Comparison of ENCODE assay signal across 25 cellular contexts in genomic region chr19:34888091-34888490, GRCh38.
"Had no signal": no experiment of that assay in that cellular context is flagged by ENCODE, and none has a peak within 500 bp of the region (broad histone marks: within the 10 kb centered on the region; RNA-seq: fewer than 3 reads in every experiment).

No MANE protein-coding gene starts in this region.

- H3K4me3 ChIP-seq: ascending aorta, cardiac muscle cell, colonic mucosa, left ventricle myocardium inferior, lung, neural progenitor cell, right atrium auricular region, transverse colon had no signal

- H3K27me3 ChIP-seq: ascending aorta, cardiac muscle cell, colonic mucosa, right atrium auricular region, transverse colon had no signal

- H3K36me3 Mint-ChIP-seq: activated naive CD4-positive, alpha-beta T cell treated with anti-CD3 and anti-CD28 coated beads, Interleukin-2, amount 10 ng/mL, durations not matched to agents 7 days and 5 days; brain; neural progenitor cell had no signal

- H3K9me3 ChIP-seq: colonic mucosa had no signal

- H3K4me1 ChIP-seq: ascending aorta, colonic mucosa, left ventricle myocardium inferior, neural progenitor cell, parathyroid adenoma, right atrium auricular region, transverse colon had no signal

- H3K36me3 ChIP-seq: ascending aorta, cardiac muscle cell, colonic mucosa, neural progenitor cell, right atrium auricular region, transverse colon had no signal

- H3K4me1 Mint-ChIP-seq: activated naive CD4-positive, alpha-beta T cell treated with anti-CD3 and anti-CD28 coated beads, Interleukin-2, amount 10 ng/mL, durations not matched to agents 7 days and 5 days; activated naive CD8-positive, alpha-beta T cell treated with anti-CD3 and anti-CD28 coated beads, Interleukin-2, amount 10 ng/mL, durations not matched to agents 7 days and 5 days; brain; natural killer cell; neural progenitor cell had no signal

- ATAC-seq: natural killer cell had no signal

- H3K27ac ChIP-seq: ascending aorta, cardiac muscle cell, colonic mucosa, left ventricle myocardium inferior, neural progenitor cell, parathyroid adenoma, right atrium auricular region, transverse colon had no signal

- DNase-seq: activated CD4-positive, alpha-beta T cell treated with anti-CD3 and anti-CD28 coated beads for 48 hours; activated CD4-positive, alpha-beta T cell treated with anti-CD3 and anti-CD28 coated beads, Interleukin-2, amount 50 U/mL, for 48 hours; activated CD8-positive, alpha-beta memory T cell treated with anti-CD3 and anti-CD28 coated beads, Interleukin-2, amount 50 U/mL, for 4 hours; activated gamma-delta T cell; activated naive CD4-positive, alpha-beta T cell treated with anti-CD3 and anti-CD28 coated beads, Interleukin-2, amount 10 ng/mL, durations not matched to agents 7 days and 5 days; activated naive CD8-positive, alpha-beta T cell treated with anti-CD3 and anti-CD28 coated beads, Interleukin-2, amount 10 ng/mL, durations not matched to agents 7 days and 5 days; activated T-cell treated with anti-CD3 and anti-CD28 coated beads, Interleukin-2, amount 50 U/mL, for 1 hour; cerebellar nuclear complex; colonic mucosa; effector CD8-positive, alpha-beta T cell; islet precursor cell; left ventricle myocardium inferior; mesendoderm; natural killer cell; occipital lobe; stimulated activated CD4-positive, alpha-beta T cell treated with anti-CD3 and anti-CD28 coated beads, Interleukin-2, amount 100 ng/mL, for 48 hours; T-helper 2 cell; transverse colon had no signal

- H3K4me3 Mint-ChIP-seq: activated naive CD4-positive, alpha-beta T cell treated with anti-CD3 and anti-CD28 coated beads, Interleukin-2, amount 10 ng/mL, durations not matched to agents 7 days and 5 days; activated naive CD8-positive, alpha-beta T cell treated with anti-CD3 and anti-CD28 coated beads, Interleukin-2, amount 10 ng/mL, durations not matched to agents 7 days and 5 days; brain; natural killer cell; neural progenitor cell had no signal

- H3K27ac Mint-ChIP-seq: activated naive CD4-positive, alpha-beta T cell treated with anti-CD3 and anti-CD28 coated beads, Interleukin-2, amount 10 ng/mL, durations not matched to agents 7 days and 5 days; activated naive CD8-positive, alpha-beta T cell treated with anti-CD3 and anti-CD28 coated beads, Interleukin-2, amount 10 ng/mL, durations not matched to agents 7 days and 5 days; brain; natural killer cell; neural progenitor cell had no signal
